Comparison of ENCODE assay signal across 1 cellular context in the genomic region with DNA sequence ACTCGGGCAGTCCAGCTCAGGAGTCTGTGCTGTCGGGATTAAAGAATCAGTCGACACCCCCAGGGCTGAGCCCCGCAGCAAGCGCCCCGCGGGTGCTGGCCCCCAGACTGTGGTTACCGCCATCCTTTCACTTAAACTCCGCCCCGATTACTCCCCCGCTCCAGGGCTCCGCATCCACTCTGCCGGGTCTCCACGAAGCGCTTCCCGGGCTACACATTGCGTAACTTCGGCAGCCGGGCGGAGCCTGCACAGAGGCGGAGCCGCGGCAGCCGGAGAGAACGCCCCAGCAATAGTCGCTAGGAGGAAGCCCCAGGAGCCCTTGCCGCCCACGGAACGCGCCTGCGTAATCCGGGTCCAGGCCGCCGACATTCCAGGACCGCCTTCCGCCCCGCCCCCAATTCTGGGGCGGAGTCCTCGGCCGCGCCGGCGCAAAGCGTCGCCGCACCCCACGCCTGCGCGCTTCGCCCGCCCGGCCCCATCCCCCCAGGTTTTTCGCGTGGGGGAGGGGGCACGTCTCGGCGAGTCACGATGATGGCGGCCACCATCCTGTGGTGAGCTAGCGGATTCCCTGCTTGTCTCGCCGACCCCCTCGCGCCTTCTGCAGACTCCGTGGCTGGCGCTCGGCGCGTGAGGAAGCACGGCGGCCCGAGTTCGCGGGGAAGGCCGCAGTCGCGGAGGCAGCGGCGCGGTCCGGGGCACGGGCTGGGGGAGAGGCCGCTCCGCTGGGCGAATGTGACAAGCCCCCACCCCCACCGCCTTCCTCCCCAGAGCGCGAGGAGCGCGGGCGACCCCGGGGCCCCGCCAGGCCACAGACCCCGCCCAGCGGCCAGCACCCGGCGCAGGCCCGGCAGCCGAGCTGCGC.
A peak's percentile ranks its signal among the peaks of the same experiment; 100 is the strongest.
TF ChIP-seq lines count a peak whose summit lies in the region.

Gene RAD23B (plus strand): TSS at position 521 of the 862 bp plus-strand sequence. CDS start 351 bp downstream, outside the sequence.

TF ChIP-seq in HEK293, 187 proteins besides CTCF, POLR2A, EP300 and RAD21 (continued from another document and continues in another):
- TF ChIP-seq ZNF433 (tag by site-specific recombination; IDR thresholded peaks at IDR 0.05; ENCODE audit: low read depth): no peak
- no peak for TF ChIP-seq ZNF114 (tag by site-specific recombination; IDR thresholded peaks at IDR 0.05)
- TF ChIP-seq, protein P1, sequence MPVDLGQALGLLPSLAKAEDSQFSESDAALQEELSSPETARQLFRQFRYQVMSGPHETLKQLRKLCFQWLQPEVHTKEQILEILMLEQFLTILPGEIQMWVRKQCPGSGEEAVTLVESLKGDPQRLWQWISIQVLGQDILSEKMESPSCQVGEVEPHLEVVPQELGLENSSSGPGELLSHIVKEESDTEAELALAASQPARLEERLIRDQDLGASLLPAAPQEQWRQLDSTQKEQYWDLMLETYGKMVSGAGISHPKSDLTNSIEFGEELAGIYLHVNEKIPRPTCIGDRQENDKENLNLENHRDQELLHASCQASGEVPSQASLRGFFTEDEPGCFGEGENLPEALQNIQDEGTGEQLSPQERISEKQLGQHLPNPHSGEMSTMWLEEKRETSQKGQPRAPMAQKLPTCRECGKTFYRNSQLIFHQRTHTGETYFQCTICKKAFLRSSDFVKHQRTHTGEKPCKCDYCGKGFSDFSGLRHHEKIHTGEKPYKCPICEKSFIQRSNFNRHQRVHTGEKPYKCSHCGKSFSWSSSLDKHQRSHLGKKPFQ (tag by site-specific recombination; IDR thresholded peaks at IDR 0.05): no peak
- TF ChIP-seq ZSCAN5A (tag by site-specific recombination; IDR thresholded peaks at IDR 0.05): no peak
- no peak for TF ChIP-seq BCL11B (tag by site-specific recombination; IDR thresholded peaks at IDR 0.05; ENCODE audit: low read depth)
- TF ChIP-seq ZNF366 (tag by site-specific recombination; conservative IDR thresholded peaks at IDR 0.05): peak; percentile 85
- TF ChIP-seq TCF7L2 (IDR thresholded peaks at IDR 0.05; ENCODE audit: borderline replicate concordance, low read depth, low read length): no peak
- TF ChIP-seq REPIN1 (tag by site-specific recombination; IDR thresholded peaks at IDR 0.05; ENCODE audit: low read depth): no peak
- TF ChIP-seq ZNF585B (tag by site-specific recombination; IDR thresholded peaks at IDR 0.05): no peak
- no peak for TF ChIP-seq GLI2 (tag by site-specific recombination; IDR thresholded peaks at IDR 0.05; ENCODE audit: borderline replicate concordance, low read depth)
- TF ChIP-seq ZNF701 (tag by site-specific recombination; IDR thresholded peaks at IDR 0.05): no peak
- no peak for TF ChIP-seq ZNF624 (tag by site-specific recombination; IDR thresholded peaks at IDR 0.05)
- TF ChIP-seq BCL11A (tag by site-specific recombination; IDR thresholded peaks at IDR 0.05; ENCODE audit: low read depth): no peak
- TF ChIP-seq KLF10 (tag by site-specific recombination; IDR thresholded peaks at IDR 0.05): 0 out of 2 replicates have a peak, but pooled peaks have one; percentile 44
- no peak for TF ChIP-seq ZNF138 (tag by site-specific recombination; IDR thresholded peaks at IDR 0.05; ENCODE audit: borderline replicate concordance)
- TF ChIP-seq OVOL3 (tag by site-specific recombination; IDR thresholded peaks at IDR 0.05): no peak
- peak; percentile 34; the same call in 1 of the 2 replicates for TF ChIP-seq ZNF600 (tag by site-specific recombination; IDR thresholded peaks at IDR 0.05)
- TF ChIP-seq ZNF169 (tag by site-specific recombination; IDR thresholded peaks at IDR 0.05): no peak
- TF ChIP-seq ZNF510 (tag by site-specific recombination; IDR thresholded peaks at IDR 0.05; ENCODE audit: insufficient replicate concordance): no peak
- peak; percentile 62 for TF ChIP-seq KLF9 (tag by site-specific recombination; IDR thresholded peaks at IDR 0.05; ENCODE audit: low read depth)
- TF ChIP-seq ZIC2 (tag by site-specific recombination; IDR thresholded peaks at IDR 0.05): peak; percentile 22; the same call in 1 of the 2 replicates
- TF ChIP-seq ZNF132 (tag by site-specific recombination; IDR thresholded peaks at IDR 0.05; ENCODE audit: borderline replicate concordance): no peak
- no peak for TF ChIP-seq ZNF426 (tag by site-specific recombination; IDR thresholded peaks at IDR 0.05)
- TF ChIP-seq SALL2 (tag by site-specific recombination; IDR thresholded peaks at IDR 0.05; ENCODE audit: borderline replicate concordance): no peak
- no peak for TF ChIP-seq ZBTB1 (tag by site-specific recombination; IDR thresholded peaks at IDR 0.05)
- TF ChIP-seq ZNF175 (tag by site-specific recombination; IDR thresholded peaks at IDR 0.05): no peak
- no peak for TF ChIP-seq ZNF221 (tag by site-specific recombination; IDR thresholded peaks at IDR 0.05; ENCODE audit: borderline replicate concordance)
- TF ChIP-seq, protein P2, sequence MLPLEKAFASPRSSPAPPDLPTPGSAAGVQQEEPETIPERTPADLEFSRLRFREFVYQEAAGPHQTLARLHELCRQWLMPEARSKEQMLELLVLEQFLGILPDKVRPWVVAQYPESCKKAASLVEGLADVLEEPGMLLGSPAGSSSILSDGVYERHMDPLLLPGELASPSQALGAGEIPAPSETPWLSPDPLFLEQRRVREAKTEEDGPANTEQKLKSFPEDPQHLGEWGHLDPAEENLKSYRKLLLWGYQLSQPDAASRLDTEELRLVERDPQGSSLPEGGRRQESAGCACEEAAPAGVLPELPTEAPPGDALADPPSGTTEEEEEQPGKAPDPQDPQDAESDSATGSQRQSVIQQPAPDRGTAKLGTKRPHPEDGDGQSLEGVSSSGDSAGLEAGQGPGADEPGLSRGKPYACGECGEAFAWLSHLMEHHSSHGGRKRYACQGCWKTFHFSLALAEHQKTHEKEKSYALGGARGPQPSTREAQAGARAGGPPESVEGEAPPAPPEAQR (tag by site-specific recombination; IDR thresholded peaks at IDR 0.05): no peak
- no peak for TF ChIP-seq ZNF157 (tag by site-specific recombination; IDR thresholded peaks at IDR 0.05)
- no peak for TF ChIP-seq ZNF37A (tag by site-specific recombination; IDR thresholded peaks at IDR 0.05)
- TF ChIP-seq, protein P3, sequence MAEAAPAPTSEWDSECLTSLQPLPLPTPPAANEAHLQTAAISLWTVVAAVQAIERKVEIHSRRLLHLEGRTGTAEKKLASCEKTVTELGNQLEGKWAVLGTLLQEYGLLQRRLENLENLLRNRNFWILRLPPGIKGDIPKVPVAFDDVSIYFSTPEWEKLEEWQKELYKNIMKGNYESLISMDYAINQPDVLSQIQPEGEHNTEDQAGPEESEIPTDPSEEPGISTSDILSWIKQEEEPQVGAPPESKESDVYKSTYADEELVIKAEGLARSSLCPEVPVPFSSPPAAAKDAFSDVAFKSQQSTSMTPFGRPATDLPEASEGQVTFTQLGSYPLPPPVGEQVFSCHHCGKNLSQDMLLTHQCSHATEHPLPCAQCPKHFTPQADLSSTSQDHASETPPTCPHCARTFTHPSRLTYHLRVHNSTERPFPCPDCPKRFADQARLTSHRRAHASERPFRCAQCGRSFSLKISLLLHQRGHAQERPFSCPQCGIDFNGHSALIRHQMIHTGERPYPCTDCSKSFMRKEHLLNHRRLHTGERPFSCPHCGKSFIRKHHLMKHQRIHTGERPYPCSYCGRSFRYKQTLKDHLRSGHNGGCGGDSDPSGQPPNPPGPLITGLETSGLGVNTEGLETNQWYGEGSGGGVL (tag by site-specific recombination; IDR thresholded peaks at IDR 0.05): no peak
- TF ChIP-seq KLF16 (tag by site-specific recombination; IDR thresholded peaks at IDR 0.05): peak; percentile 58; the same call in 1 of the 2 replicates
- TF ChIP-seq ZNF548 (tag by site-specific recombination; IDR thresholded peaks at IDR 0.05): no peak
- TF ChIP-seq, protein P4, sequence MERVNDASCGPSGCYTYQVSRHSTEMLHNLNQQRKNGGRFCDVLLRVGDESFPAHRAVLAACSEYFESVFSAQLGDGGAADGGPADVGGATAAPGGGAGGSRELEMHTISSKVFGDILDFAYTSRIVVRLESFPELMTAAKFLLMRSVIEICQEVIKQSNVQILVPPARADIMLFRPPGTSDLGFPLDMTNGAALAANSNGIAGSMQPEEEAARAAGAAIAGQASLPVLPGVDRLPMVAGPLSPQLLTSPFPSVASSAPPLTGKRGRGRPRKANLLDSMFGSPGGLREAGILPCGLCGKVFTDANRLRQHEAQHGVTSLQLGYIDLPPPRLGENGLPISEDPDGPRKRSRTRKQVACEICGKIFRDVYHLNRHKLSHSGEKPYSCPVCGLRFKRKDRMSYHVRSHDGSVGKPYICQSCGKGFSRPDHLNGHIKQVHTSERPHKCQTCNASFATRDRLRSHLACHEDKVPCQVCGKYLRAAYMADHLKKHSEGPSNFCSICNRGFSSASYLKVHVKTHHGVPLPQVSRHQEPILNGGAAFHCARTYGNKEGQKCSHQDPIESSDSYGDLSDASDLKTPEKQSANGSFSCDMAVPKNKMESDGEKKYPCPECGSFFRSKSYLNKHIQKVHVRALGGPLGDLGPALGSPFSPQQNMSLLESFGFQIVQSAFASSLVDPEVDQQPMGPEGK (tag by site-specific recombination; IDR thresholded peaks at IDR 0.05): peak; percentile 57
- TF ChIP-seq ZBTB20 (tag by site-specific recombination; IDR thresholded peaks at IDR 0.05): peak; percentile 87
- TF ChIP-seq OSR2 (tag by site-specific recombination; IDR thresholded peaks at IDR 0.05): no peak
- TF ChIP-seq ZNF155 (tag by site-specific recombination; IDR thresholded peaks at IDR 0.05): no peak
- TF ChIP-seq ZNF354C (tag by site-specific recombination; IDR thresholded peaks at IDR 0.05; ENCODE audit: borderline replicate concordance, low read depth): no peak
- TF ChIP-seq ELK4 (IDR thresholded peaks at IDR 0.05; ENCODE audit: borderline replicate concordance, low read depth, low read length): no peak
- TF ChIP-seq ZNF416 (tag by site-specific recombination; IDR thresholded peaks at IDR 0.05): no peak
- TF ChIP-seq ZNF785 (tag by site-specific recombination; IDR thresholded peaks at IDR 0.05): no peak
- peak; percentile 88 for TF ChIP-seq YY2 (tag by site-specific recombination; IDR thresholded peaks at IDR 0.05)
- no peak for TF ChIP-seq ZNF664 (tag by site-specific recombination; IDR thresholded peaks at IDR 0.05)
- TF ChIP-seq ZNF530 (tag by site-specific recombination; IDR thresholded peaks at IDR 0.05; ENCODE audit: low read depth): no peak
- no peak for TF ChIP-seq ZBTB21 (tag by site-specific recombination; IDR thresholded peaks at IDR 0.05)
- TF ChIP-seq, protein P5, sequence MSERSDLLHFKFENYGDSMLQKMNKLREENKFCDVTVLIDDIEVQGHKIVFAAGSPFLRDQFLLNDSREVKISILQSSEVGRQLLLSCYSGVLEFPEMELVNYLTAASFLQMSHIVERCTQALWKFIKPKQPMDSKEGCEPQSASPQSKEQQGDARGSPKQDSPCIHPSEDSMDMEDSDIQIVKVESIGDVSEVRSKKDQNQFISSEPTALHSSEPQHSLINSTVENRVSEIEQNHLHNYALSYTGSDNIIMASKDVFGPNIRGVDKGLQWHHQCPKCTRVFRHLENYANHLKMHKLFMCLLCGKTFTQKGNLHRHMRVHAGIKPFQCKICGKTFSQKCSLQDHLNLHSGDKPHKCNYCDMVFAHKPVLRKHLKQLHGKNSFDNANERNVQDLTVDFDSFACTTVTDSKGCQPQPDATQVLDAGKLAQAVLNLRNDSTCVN (tag by site-specific recombination; optimal IDR thresholded peaks at IDR 0.05): peak; percentile 84
- TF ChIP-seq ZNF292 (tag by site-specific recombination; IDR thresholded peaks at IDR 0.05; ENCODE audit: borderline replicate concordance, low read depth): no peak
- no peak for TF ChIP-seq ZNF555 (tag by site-specific recombination; conservative IDR thresholded peaks at IDR 0.05)
- TF ChIP-seq MYNN (tag by site-specific recombination; IDR thresholded peaks at IDR 0.05; ENCODE audit: borderline replicate concordance): no peak
- TF ChIP-seq, protein P6, sequence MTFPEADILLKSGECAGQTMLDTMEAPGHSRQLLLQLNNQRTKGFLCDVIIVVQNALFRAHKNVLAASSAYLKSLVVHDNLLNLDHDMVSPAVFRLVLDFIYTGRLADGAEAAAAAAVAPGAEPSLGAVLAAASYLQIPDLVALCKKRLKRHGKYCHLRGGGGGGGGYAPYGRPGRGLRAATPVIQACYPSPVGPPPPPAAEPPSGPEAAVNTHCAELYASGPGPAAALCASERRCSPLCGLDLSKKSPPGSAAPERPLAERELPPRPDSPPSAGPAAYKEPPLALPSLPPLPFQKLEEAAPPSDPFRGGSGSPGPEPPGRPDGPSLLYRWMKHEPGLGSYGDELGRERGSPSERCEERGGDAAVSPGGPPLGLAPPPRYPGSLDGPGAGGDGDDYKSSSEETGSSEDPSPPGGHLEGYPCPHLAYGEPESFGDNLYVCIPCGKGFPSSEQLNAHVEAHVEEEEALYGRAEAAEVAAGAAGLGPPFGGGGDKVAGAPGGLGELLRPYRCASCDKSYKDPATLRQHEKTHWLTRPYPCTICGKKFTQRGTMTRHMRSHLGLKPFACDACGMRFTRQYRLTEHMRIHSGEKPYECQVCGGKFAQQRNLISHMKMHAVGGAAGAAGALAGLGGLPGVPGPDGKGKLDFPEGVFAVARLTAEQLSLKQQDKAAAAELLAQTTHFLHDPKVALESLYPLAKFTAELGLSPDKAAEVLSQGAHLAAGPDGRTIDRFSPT (tag by site-specific recombination; IDR thresholded peaks at IDR 0.05): no peak
- TF ChIP-seq ZNF184 (tag by site-specific recombination; IDR thresholded peaks at IDR 0.05): no peak
- TF ChIP-seq ZNF473 (tag by site-specific recombination; IDR thresholded peaks at IDR 0.05): no peak
- TF ChIP-seq TRIM28 (IDR thresholded peaks at IDR 0.05; ENCODE audit: borderline replicate concordance, low read length): no peak
- no peak; the same call in 1 of the 2 replicates for TF ChIP-seq ZEB2 (tag by site-specific recombination; IDR thresholded peaks at IDR 0.05)
- TF ChIP-seq ZNF350 (tag by site-specific recombination; IDR thresholded peaks at IDR 0.05): no peak
